Comparison of ENCODE assay signal across 15 cellular contexts in the genomic region with DNA sequence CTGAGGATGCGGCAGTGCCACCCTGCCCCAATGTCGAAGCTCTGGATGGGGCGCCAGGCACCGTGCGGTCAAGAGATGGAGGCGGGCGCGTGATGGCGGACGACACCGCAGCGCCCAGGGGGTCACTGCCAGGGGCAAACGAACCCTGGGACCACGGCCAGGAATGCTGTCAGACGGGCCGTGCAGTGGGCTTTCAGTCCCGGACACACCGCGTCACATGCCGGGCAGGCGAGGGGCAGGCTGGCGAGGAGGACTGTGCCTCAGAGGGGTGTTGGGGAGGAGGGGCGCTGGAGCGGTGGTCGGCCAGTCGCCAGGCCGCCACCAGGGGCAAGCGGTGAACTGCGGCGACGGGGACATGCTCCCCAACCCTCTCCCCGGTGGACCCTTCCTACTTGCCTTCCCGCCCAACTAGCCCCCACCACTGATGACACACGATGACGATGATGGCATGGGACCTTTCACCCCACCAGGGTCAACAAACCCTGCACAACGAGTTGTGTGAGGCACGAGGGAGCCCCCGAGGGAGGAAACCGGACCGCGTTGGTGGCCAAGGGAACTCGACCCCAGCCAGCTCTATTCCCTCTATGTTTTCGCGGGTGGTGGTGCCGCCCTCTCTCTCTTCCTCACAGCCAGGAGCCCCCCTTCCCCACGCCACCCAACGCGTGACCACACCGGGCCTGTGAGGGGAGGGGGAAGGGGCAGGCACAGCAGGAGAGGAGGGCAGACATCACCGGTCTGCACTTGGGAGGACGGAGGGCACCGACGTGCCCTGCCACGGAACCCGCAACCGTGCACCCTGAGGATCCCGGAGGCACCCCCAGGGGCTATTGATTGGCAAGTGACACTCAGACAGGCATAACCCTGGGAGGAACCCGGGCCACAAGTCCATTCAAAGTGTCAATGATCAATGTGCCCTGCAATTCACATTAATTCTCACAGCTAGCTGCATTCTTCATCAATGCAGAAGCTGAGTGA.
DNase-seq lines count a peak whose midpoint lies in the region; ATAC-seq and TF ChIP-seq lines count a peak whose summit lies in the region.
"Had no signal": no experiment of that assay in that cellular context is flagged by ENCODE, and none has a peak within 500 bp of the region (broad histone marks: within the 10 kb centered on the region; RNA-seq: fewer than 3 reads in every experiment).

No MANE protein-coding gene starts in this region.

- no peak for TF ChIP-seq POLR2A in Peyer's patch (IDR thresholded peaks at IDR 0.05)

- peak; percentile 14 to 38 for ATAC-seq in right cardiac atrium
- no peak for ATAC-seq in RWPE2 (ENCODE audit: low read depth)
- ATAC-seq in left lobe of liver: no peak
- ATAC-seq in aorta (ENCODE audit: low FRiP score): peak; percentile 49
- ATAC-seq in GM21717 (IDR thresholded peaks at IDR 0.05; ENCODE audit: unreplicated experiment): no peak
- ATAC-seq: GM12878 had no signal

- H3K9me3 ChIP-seq in right cardiac atrium (ENCODE audit: control insufficient read depth, low read length): no peaks in the 10 kb centered on the region
- peaks cover 57% of the 10 kb centered on the region for H3K9me3 ChIP-seq in left ventricle myocardium inferior (replicated peaks)
- peaks cover 31% of the 10 kb centered on the region for H3K9me3 ChIP-seq in RWPE2 (ENCODE audit: severe bottlenecking)
- peaks cover 1% of the 10 kb centered on the region for H3K9me3 ChIP-seq in aorta (ENCODE audit: control insufficient read depth, low read length)
- H3K9me3 ChIP-seq in Peyer's patch: peaks cover 0 to 38% (median 0%) of the 10 kb centered on the region in 4 donors
- H3K9me3 ChIP-seq: HAP-1 had no signal

- H3K27me3 ChIP-seq in right cardiac atrium (ENCODE audit: control insufficient read depth, insufficient read depth) (no peaks in the 10 kb centered on the region), left ventricle myocardium inferior (ENCODE audit: low read depth) (peaks cover 4% of the 10 kb centered on the region), RWPE2 (ENCODE audit: insufficient read depth, poor library complexity, severe bottlenecking) (no peaks in the 10 kb centered on the region), aorta (ENCODE audit: control insufficient read depth in 1 of 2, insufficient read depth in 2 of 2, low read length in 1 of 2) (no peaks in the 10 kb centered on the region), Peyer's patch (no peaks in the 10 kb centered on the region)
- H3K27me3 ChIP-seq: BLaER1 treated with 17β-estradiol and CSF1 and Interleukin-3, amounts not matched to agents 10 nM and 100 nM had no signal

- no peak overlapping the region for H3K4me3 ChIP-seq in right cardiac atrium (ENCODE audit: low read length)
- H3K4me3 ChIP-seq in left ventricle myocardium inferior: no peak overlapping the region
- H3K4me3 ChIP-seq in RWPE2 (ENCODE audit: severe bottlenecking): no peak overlapping the region
- H3K4me3 ChIP-seq in aorta (ENCODE audit: low read length in 2 of 2): no peak overlapping the region
- H3K4me3 ChIP-seq in Peyer's patch: no peak overlapping the region
- H3K4me3 ChIP-seq: BLaER1 treated with 17β-estradiol and CSF1 and Interleukin-3, amounts not matched to agents 10 nM and 100 nM; GM12878; HAP-1 had no signal

- H3K36me3 ChIP-seq in left ventricle myocardium inferior (no peaks in the 10 kb centered on the region), RWPE2 (ENCODE audit: low read depth) (no peaks in the 10 kb centered on the region), aorta (ENCODE audit: control insufficient read depth in 1 of 2, insufficient read depth in 2 of 2, low read length in 1 of 2) (no peaks in the 10 kb centered on the region), Peyer's patch (no peaks in the 10 kb centered on the region)
- H3K36me3 ChIP-seq: BLaER1 treated with 17β-estradiol and CSF1 and Interleukin-3, amounts not matched to agents 10 nM and 100 nM; HAP-1 had no signal

- H3K4me1 ChIP-seq in right cardiac atrium (ENCODE audit: control insufficient read depth, insufficient read depth, low read length): no peaks in the 10 kb centered on the region
- no peaks in the 10 kb centered on the region for H3K4me1 ChIP-seq in left ventricle myocardium inferior
- no peaks in the 10 kb centered on the region for H3K4me1 ChIP-seq in RWPE2 (ENCODE audit: insufficient read depth, poor library complexity, severe bottlenecking)
- no peaks in the 10 kb centered on the region for H3K4me1 ChIP-seq in aorta (ENCODE audit: control insufficient read depth in 1 of 2, insufficient read depth in 2 of 2, low read length in 2 of 2)
- no peaks in the 10 kb centered on the region for H3K4me1 ChIP-seq in Peyer's patch
- H3K4me1 ChIP-seq: BLaER1 treated with 17β-estradiol and CSF1 and Interleukin-3, amounts not matched to agents 10 nM and 100 nM; HAP-1 had no signal

- intact Hi-C loops in right cardiac atrium (cut with DNase I): no loop called here
- intact Hi-C loops in left ventricle myocardium inferior (cut with micrococcal nuclease): no loop called here
- intact Hi-C loops in aorta (cut with DNase I): no loop called here

- 80% methylated on average over 57 of the region's 58 CpGs for WGBS in right cardiac atrium
- WGBS in aorta, 2 donors: 81 to 82% methylated on average over 56 to 58 of the region's 58 CpGs

- no peak for TF ChIP-seq CTCF in left ventricle myocardium inferior (IDR thresholded peaks at IDR 0.05; ENCODE audit: borderline replicate concordance)
- no peak for TF ChIP-seq CTCF in RWPE2 (IDR thresholded peaks at IDR 0.05; ENCODE audit: poor library complexity, severe bottlenecking)
- no peak for TF ChIP-seq CTCF in Peyer's patch (IDR thresholded peaks at IDR 0.05)

- DNase-seq in right cardiac atrium (no peak), left ventricle myocardium inferior (no peak), RWPE2 (ENCODE audit: low spot score) (peak; percentile 79), left lobe of liver (ENCODE audit: low spot score) (peak; percentile 37), aorta (no peak), Peyer's patch (no peak), COLO829 (ENCODE audit: low spot score) (no peak)
- DNase-seq: ACHN; Calu3; CD4-positive, CD25-positive, alpha-beta regulatory T cell; DMS 273 treated with DMSO at 0.1 percent for 48 hours had no signal

- no peak overlapping the region for H3K27ac ChIP-seq in right cardiac atrium (ENCODE audit: low read length)
- no peak overlapping the region for H3K27ac ChIP-seq in left ventricle myocardium inferior (replicated peaks)
- H3K27ac ChIP-seq in RWPE2 (ENCODE audit: poor library complexity, severe bottlenecking): no peak overlapping the region
- H3K27ac ChIP-seq in aorta (ENCODE audit: low read depth in 1 of 2, low read length in 2 of 2): no peak overlapping the region
- H3K27ac ChIP-seq in Peyer's patch: no peak overlapping the region
- H3K27ac ChIP-seq: BLaER1 treated with 17β-estradiol and CSF1 and Interleukin-3, amounts not matched to agents 10 nM and 100 nM had no signal

Comparison
In these comparisons a context has a peak if more than half of its experiments do, and no peak if none do; other contexts are left out.
1. ATAC-seq: peak in right cardiac atrium (2 of 2) and aorta (single experiment); none in RWPE2 (single experiment), left lobe of liver (single experiment) and GM21717 (single experiment).
2. DNase-seq: peak in RWPE2 (single experiment) and left lobe of liver (single experiment); none in right cardiac atrium (0 of 3), left ventricle myocardium inferior (single experiment), aorta (0 of 2), Peyer's patch (0 of 3) and COLO829 (single experiment).